Comparison of ENCODE assay signal across 9 cellular contexts in the genomic region with DNA sequence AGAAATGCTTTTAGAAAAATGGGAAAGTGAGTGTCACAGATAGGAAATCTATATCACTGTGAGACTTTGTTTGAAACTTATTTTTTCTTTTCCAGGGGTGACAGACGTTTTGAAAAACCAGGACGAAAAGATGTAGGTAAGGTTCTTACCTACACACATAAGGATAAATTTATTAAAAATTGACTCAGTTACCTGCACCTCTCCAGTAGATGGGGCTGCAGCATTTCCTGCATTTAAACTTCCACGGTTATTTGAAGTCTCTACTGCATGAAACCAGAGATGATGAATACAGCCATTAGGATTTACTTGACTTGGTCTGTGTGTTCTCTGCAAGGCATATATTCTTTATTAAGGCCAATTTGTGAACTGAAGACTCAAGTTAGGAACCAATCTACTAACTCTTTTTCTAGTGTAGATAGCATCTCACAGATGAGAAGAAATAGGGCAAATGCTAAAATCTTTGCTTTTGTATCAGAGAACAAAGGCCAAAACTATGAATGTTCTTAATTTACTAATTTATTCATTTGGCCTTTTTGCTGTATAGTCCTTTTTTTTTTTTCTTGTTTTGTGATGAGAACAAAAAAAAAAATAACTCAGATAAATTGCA. TPM values are rescaled to one million over a fixed set of nuclear protein-coding genes. Genes with fewer than 3 reads are reported as not detected.
A peak's percentile ranks its signal among the peaks of the same experiment; 100 is the strongest.
DNase-seq lines count a peak whose midpoint lies in the region; ATAC-seq and TF ChIP-seq lines count a peak whose summit lies in the region.
"Had no signal": no experiment of that assay in that cellular context is flagged by ENCODE, and none has a peak within 500 bp of the region (broad histone marks: within the 10 kb centered on the region; RNA-seq: fewer than 3 reads in every experiment).

No MANE protein-coding gene starts in this region.

- H3K4me1 ChIP-seq in BE2C (no peaks in the 10 kb centered on the region), left lung (no peaks in the 10 kb centered on the region)

- in situ Hi-C loops in GM13977 (cut with MboI; ENCODE audit: low pct_unique_long_range_greater_than_20kb, low sequenced_read_pairs, unreplicated experiment), result no loop called here
- in situ Hi-C loops in astrocyte of the cerebellum (cut with HindIII; ENCODE audit: low sequenced_read_pairs), result no loop called here

- H3K9me3 ChIP-seq in BE2C, result no peaks in the 10 kb centered on the region
- H3K9me3 ChIP-seq in left lung, result no peaks in the 10 kb centered on the region

- DNase-seq in BE2C, result peak; percentile 27
- DNase-seq in GM13977 (ENCODE audit: low spot score), result peak; percentile 10
- DNase-seq in NCI-H748 (lab: John Stamatoyannopoulos, UW; ENCODE audit: unreplicated experiment), result peak; percentile 59
- peak; percentile 35 for DNase-seq in astrocyte of the cerebellum (ENCODE audit: low read depth)
- DNase-seq in left lung, result no peak
- DNase-seq in NOMO-1 treated with DMSO at 0.1 percent for 48 hours (lab: John Stamatoyannopoulos, UW; ENCODE audit: unreplicated experiment), result no peak

- no peaks in the 10 kb centered on the region for H3K27me3 ChIP-seq in BE2C
- no peaks in the 10 kb centered on the region for H3K27me3 ChIP-seq in left lung

- intact Hi-C loops in left lung (cut with DNase I), result no loop called here

- TF ChIP-seq CTCF in BE2C (IDR thresholded peaks at IDR 0.05; ENCODE audit: low read depth, low read length), result peak; percentile 76
- TF ChIP-seq CTCF in GM13977 (IDR thresholded peaks at IDR 0.05; ENCODE audit: extremely low read depth, insufficient read depth, missing control alignments), result peak; percentile 56
- TF ChIP-seq CTCF in astrocyte of the cerebellum (IDR thresholded peaks at IDR 0.05; ENCODE audit: low read depth, low read length, missing control alignments), result peak; percentile 71
- no peak for TF ChIP-seq CTCF in left lung (IDR thresholded peaks at IDR 0.05)

- H3K27ac ChIP-seq in left lung, result no peak overlapping the region

- H3K36me3 ChIP-seq in BE2C (peaks cover 19% of the 10 kb centered on the region), left lung (peaks cover 0 to 62% of the 10 kb centered on the region in 2 donors)

- H3K4me3 ChIP-seq in BE2C (ENCODE audit: low read depth, low read length) (no peak overlapping the region), astrocyte of the cerebellum (ENCODE audit: low read depth, low read length) (no peak overlapping the region), left lung (no peak overlapping the region)

- ATAC-seq in left lung (peak; percentile 59), HG02884 (IDR thresholded peaks at IDR 0.05; ENCODE audit: unreplicated experiment) (no peak), GM19328 (IDR thresholded peaks at IDR 0.05; ENCODE audit: unreplicated experiment) (no peak)

RNA-seq across cellular contexts. Expression of a gene that starts 15.0 kb away (rescaled TPM):
- not detected for polyA plus RNA-seq in BE2C (2012; ENCODE audit: insufficient read depth, insufficient read length, low read depth)
- total RNA-seq in left lung, result not detected
- total RNA-seq: mononuclear cell had no signal

Comparison
In these comparisons a context has a peak if more than half of its experiments do, and no peak if none do; other contexts are left out.
1. DNase-seq: peak in BE2C (single experiment), GM13977 (single experiment), NCI-H748 (single experiment) and astrocyte of the cerebellum (single experiment); none in left lung (0 of 2) and NOMO-1 treated with DMSO at 0.1 percent for 48 hours (single experiment).
2. CTCF ChIP-seq: peak in BE2C (single experiment), GM13977 (single experiment) and astrocyte of the cerebellum (single experiment); none in left lung (0 of 2).